In genomic region chr1:109761227-109762038, GRCh38 we compare ENCODE assay signal across 17 cellular contexts. TPM values are rescaled to one million over a fixed set of nuclear protein-coding genes. Genes with fewer than 3 reads are reported as not detected.
DNase-seq lines count a peak whose midpoint lies in the region; ATAC-seq and TF ChIP-seq lines count a peak whose summit lies in the region.
"Had no signal": no experiment of that assay in that cellular context is flagged by ENCODE, and none has a peak within 500 bp of the region (broad histone marks: within the 10 kb centered on the region; RNA-seq: fewer than 3 reads in every experiment).

No MANE protein-coding gene starts in this region.

- no peaks in the 10 kb centered on the region for H3K9me3 Mint-ChIP-seq in activated naive CD4-positive, alpha-beta T cell treated with anti-CD3 and anti-CD28 coated beads for 36 hours
- H3K9me3 Mint-ChIP-seq in natural killer cell treated with Interleukin-12 subunit alpha and Interleukin-12 subunit beta and Interleukin-15 and Interleukin-18, amount 100 ng/mL, for 72 hours, result no peaks in the 10 kb centered on the region
- H3K9me3 Mint-ChIP-seq in Calu3 (ENCODE audit: low read depth, unreplicated experiment), result no peaks in the 10 kb centered on the region
- H3K9me3 Mint-ChIP-seq: T-helper 2 cell treated with Interferon-gamma antibody and Interleukin-4, amounts not matched to agents 5 μg/mL and 100 μg/mL, for 36 hours had no signal

- no peak overlapping the region for H3K4me3 Mint-ChIP-seq in activated naive CD4-positive, alpha-beta T cell treated with anti-CD3 and anti-CD28 coated beads for 36 hours
- no peak overlapping the region for H3K4me3 Mint-ChIP-seq in natural killer cell treated with Interleukin-12 subunit alpha and Interleukin-12 subunit beta and Interleukin-15 and Interleukin-18, amount 100 ng/mL, for 72 hours
- H3K4me3 Mint-ChIP-seq in Calu3 (ENCODE audit: low read depth, unreplicated experiment), result no peak overlapping the region
- H3K4me3 Mint-ChIP-seq: T-helper 2 cell treated with Interferon-gamma antibody and Interleukin-4, amounts not matched to agents 5 μg/mL and 100 μg/mL, for 36 hours had no signal

- H3K27me3 Mint-ChIP-seq in activated naive CD4-positive, alpha-beta T cell treated with anti-CD3 and anti-CD28 coated beads for 36 hours (ENCODE audit: low read depth), result no peaks in the 10 kb centered on the region
- no peaks in the 10 kb centered on the region for H3K27me3 Mint-ChIP-seq in natural killer cell treated with Interleukin-12 subunit alpha and Interleukin-12 subunit beta and Interleukin-15 and Interleukin-18, amount 100 ng/mL, for 72 hours
- no peaks in the 10 kb centered on the region for H3K27me3 Mint-ChIP-seq in Calu3 (ENCODE audit: unreplicated experiment)

- no peaks in the 10 kb centered on the region for H3K27me3 ChIP-seq in heart left ventricle

- H3K4me1 Mint-ChIP-seq in activated naive CD4-positive, alpha-beta T cell treated with anti-CD3 and anti-CD28 coated beads for 36 hours (ENCODE audit: low read depth), result no peaks in the 10 kb centered on the region
- H3K4me1 Mint-ChIP-seq in natural killer cell treated with Interleukin-12 subunit alpha and Interleukin-12 subunit beta and Interleukin-15 and Interleukin-18, amount 100 ng/mL, for 72 hours (ENCODE audit: low read depth in 2 of 2), result no peaks in the 10 kb centered on the region
- H3K4me1 Mint-ChIP-seq in Calu3 (ENCODE audit: low read depth, unreplicated experiment), result peaks cover 20% of the 10 kb centered on the region

- CTCF ChIA-PET in activated naive CD4-positive, alpha-beta T cell treated with anti-CD3 and anti-CD28 coated beads for 36 hours (lab: Charles Lee), result interaction anchor here (1.1 kb wide), 1 partner anchor 14 kb away, joined by 4 read pairs; no protein-coding TSS in a partner anchor
- CTCF ChIA-PET in Calu3 (lab: Charles Lee), result no interaction called here

- no peak overlapping the region for H3K27ac Mint-ChIP-seq in activated naive CD4-positive, alpha-beta T cell treated with anti-CD3 and anti-CD28 coated beads for 36 hours
- H3K27ac Mint-ChIP-seq in natural killer cell treated with Interleukin-12 subunit alpha and Interleukin-12 subunit beta and Interleukin-15 and Interleukin-18, amount 100 ng/mL, for 72 hours, result no peak overlapping the region
- no peak overlapping the region for H3K27ac Mint-ChIP-seq in Calu3 (ENCODE audit: unreplicated experiment)

- no peaks in the 10 kb centered on the region for H3K36me3 ChIP-seq in heart left ventricle

- peak overlapping the region in 3 of 12 donors; percentile 13 to 41 (median 40) for H3K27ac ChIP-seq in heart left ventricle

- no peak overlapping the region for H3K4me3 ChIP-seq in heart left ventricle

- DNase-seq in activated naive CD4-positive, alpha-beta T cell treated with anti-CD3 and anti-CD28 coated beads for 36 hours, result peak; percentile 1
- DNase-seq in activated naive CD4-positive, alpha-beta T cell (lab: John Stamatoyannopoulos, UW), result no peak
- DNase-seq in heart left ventricle (peak in 4 of 5 donors; percentile 67 to 78 (median 74)), Calu3 (no peak), NCI-H345 treated with DMSO at 0.1 percent for 48 hours (lab: John Stamatoyannopoulos, UW; ENCODE audit: unreplicated experiment) (no peak)
- DNase-seq in natural killer cell treated with Interleukin-12 subunit alpha and Interleukin-12 subunit beta and Interleukin-15 and Interleukin-18, amount 100 ng/mL, for 72 hours (ENCODE audit: low spot score), result peak; percentile 51
- DNase-seq: activated CD4-positive, alpha-beta T cell treated with anti-CD3 and anti-CD28 coated beads, Interleukin-2, amount 50 U/mL, for 1 hour; erythroblast; NCI-H2029 treated with DMSO at 0.1 percent for 48 hours; NCI-H748 treated with DMSO at 0.1 percent for 48 hours; RPMI8226; small intestine had no signal

- BruUV-seq in Calu3 (replicated peaks; lab: Mats Ljungman, UMichigan), result no TSS peak

- 67 to 80% (median 73%) methylated on average over 10 to 14 of the region's 14 CpGs for WGBS in heart left ventricle, 4 donors

- H3K4me1 ChIP-seq in heart left ventricle, result peaks cover 0 to 19% (median 0%) of the 10 kb centered on the region in 12 donors

- no peak for TF ChIP-seq CTCF in heart left ventricle (IDR thresholded peaks at IDR 0.05)
- TF ChIP-seq CTCF in Calu3 (IDR thresholded peaks at IDR 0.05; ENCODE audit: unreplicated experiment), result no peak

- intact Hi-C loops in activated naive CD4-positive, alpha-beta T cell treated with anti-CD3 and anti-CD28 coated beads for 36 hours (cut with micrococcal nuclease), result no loop called here
- intact Hi-C loops in heart left ventricle (cut with DNase I) (no loop called here), Calu3 (cut with micrococcal nuclease; ENCODE audit: unreplicated experiment) (no loop called here)

- H3K9me3 ChIP-seq in heart left ventricle, result no peaks in the 10 kb centered on the region

- TF ChIP-seq POLR2A in heart left ventricle (IDR thresholded peaks at IDR 0.05), result no peak

- no peaks in the 10 kb centered on the region for H3K36me3 Mint-ChIP-seq in activated naive CD4-positive, alpha-beta T cell treated with anti-CD3 and anti-CD28 coated beads for 36 hours (ENCODE audit: low read depth)
- no peaks in the 10 kb centered on the region for H3K36me3 Mint-ChIP-seq in natural killer cell treated with Interleukin-12 subunit alpha and Interleukin-12 subunit beta and Interleukin-15 and Interleukin-18, amount 100 ng/mL, for 72 hours
- H3K36me3 Mint-ChIP-seq in Calu3 (ENCODE audit: insufficient read depth, unreplicated experiment), result peaks cover 22% of the 10 kb centered on the region

- ATAC-seq in heart left ventricle (peak; percentile 81 to 91 (median 88)), HG02981 (IDR thresholded peaks at IDR 0.05; ENCODE audit: unreplicated experiment) (no peak), HG03196 (IDR thresholded peaks at IDR 0.05; ENCODE audit: unreplicated experiment) (no peak)
- no peak for ATAC-seq in natural killer cell treated with Interleukin-12 subunit alpha and Interleukin-12 subunit beta and Interleukin-15 and Interleukin-18, amount 100 ng/mL, for 72 hours

RNA-seq across cellular contexts. Expression of gene EPS8L3, which starts 2.3 kb away (rescaled TPM):
- total RNA-seq in activated naive CD4-positive, alpha-beta T cell treated with anti-CD3 and anti-CD28 coated beads for 36 hours, result not detected
- total RNA-seq in heart left ventricle (under 1 TPM in 5 of 9 donors, not detected in 4; 0.25 to 0.75 (median 0.29) TPM), Calu3 (2022) (46.6 and 68.6 TPM in 2 replicates)
- under 1 TPM in 1 of 2 donors, not detected in 1; 0.30 TPM for polyA plus RNA-seq in heart left ventricle
- not detected for total RNA-seq in natural killer cell treated with Interleukin-12 subunit alpha and Interleukin-12 subunit beta and Interleukin-15 and Interleukin-18, amount 100 ng/mL, for 72 hours
- total RNA-seq: lung microvascular endothelial cell had no signal

RNA-seq across cellular contexts. Expression of gene GSTM3, which starts 20.6 kb away (rescaled TPM):
- total RNA-seq in activated naive CD4-positive, alpha-beta T cell treated with anti-CD3 and anti-CD28 coated beads for 36 hours, result 1 to 10 TPM; 4.7 to 4.8 TPM
- total RNA-seq in heart left ventricle (100 to 1,000 TPM in 4 of 9 donors, 10 to 100 TPM in 5; 52.3 to 237 (median 91.5) TPM), Calu3 (2022) (67.9 and 73.7 TPM in 2 replicates)
- polyA plus RNA-seq in heart left ventricle, result 100 to 1,000 TPM in 1 of 2 donors, 10 to 100 TPM in 1; 53.1 to 224 TPM
- total RNA-seq in natural killer cell treated with Interleukin-12 subunit alpha and Interleukin-12 subunit beta and Interleukin-15 and Interleukin-18, amount 100 ng/mL, for 72 hours, result 1 to 10 TPM; 2.3 to 4.0 TPM
- total RNA-seq: HT-29 had no signal

RNA-seq across cellular contexts. Expression of gene GSTM5, which starts 49.4 kb away (rescaled TPM):
- total RNA-seq in activated naive CD4-positive, alpha-beta T cell treated with anti-CD3 and anti-CD28 coated beads for 36 hours, result not detected
- total RNA-seq in heart left ventricle (1 to 10 TPM in 7 of 9 donors, under 1 TPM in 1, not detected in 1; 0.58 to 9.0 (median 2.2) TPM), Calu3 (2022) (not detected in 2 replicates)
- polyA plus RNA-seq in heart left ventricle, result 1 to 10 TPM in 1 of 2 donors, under 1 TPM in 1; 0.49 to 1.4 TPM
- total RNA-seq in natural killer cell treated with Interleukin-12 subunit alpha and Interleukin-12 subunit beta and Interleukin-15 and Interleukin-18, amount 100 ng/mL, for 72 hours, result not detected
- total RNA-seq: HT-29, lung microvascular endothelial cell had no signal

Comparison
In these comparisons a context has a peak if more than half of its experiments do, and no peak if none do; other contexts are left out.
1. DNase-seq: peak in activated naive CD4-positive, alpha-beta T cell treated with anti-CD3 and anti-CD28 coated beads for 36 hours (single experiment), heart left ventricle (4 of 5) and natural killer cell treated with Interleukin-12 subunit alpha and Interleukin-12 subunit beta and Interleukin-15 and Interleukin-18, amount 100 ng/mL, for 72 hours (single experiment); none in activated naive CD4-positive, alpha-beta T cell (0 of 4), Calu3 (single experiment) and NCI-H345 treated with DMSO at 0.1 percent for 48 hours (single experiment).
2. ATAC-seq: peak in heart left ventricle (4 of 4); none in natural killer cell treated with Interleukin-12 subunit alpha and Interleukin-12 subunit beta and Interleukin-15 and Interleukin-18, amount 100 ng/mL, for 72 hours (0 of 2), HG02981 (single experiment) and HG03196 (single experiment).
3. RNA of gene EPS8L3, which starts 2.3 kb away (total RNA-seq): 46.6 to 68.6 TPM in Calu3; 0.25 to 0.75 TPM in heart left ventricle, not detected in activated naive CD4-positive, alpha-beta T cell treated with anti-CD3 and anti-CD28 coated beads for 36 hours and not detected in natural killer cell treated with Interleukin-12 subunit alpha and Interleukin-12 subunit beta and Interleukin-15 and Interleukin-18, amount 100 ng/mL, for 72 hours; every median in the first group is over 10 times any median in the second.
4. RNA of gene GSTM3, which starts 20.6 kb away (total RNA-seq): 52.3 to 237 TPM in heart left ventricle and 67.9 to 73.7 TPM in Calu3; 4.7 to 4.8 TPM in activated naive CD4-positive, alpha-beta T cell treated with anti-CD3 and anti-CD28 coated beads for 36 hours and 2.3 to 4.0 TPM in natural killer cell treated with Interleukin-12 subunit alpha and Interleukin-12 subunit beta and Interleukin-15 and Interleukin-18, amount 100 ng/mL, for 72 hours; every median in the first group is over 4 times any median in the second.